In the genomic region with DNA sequence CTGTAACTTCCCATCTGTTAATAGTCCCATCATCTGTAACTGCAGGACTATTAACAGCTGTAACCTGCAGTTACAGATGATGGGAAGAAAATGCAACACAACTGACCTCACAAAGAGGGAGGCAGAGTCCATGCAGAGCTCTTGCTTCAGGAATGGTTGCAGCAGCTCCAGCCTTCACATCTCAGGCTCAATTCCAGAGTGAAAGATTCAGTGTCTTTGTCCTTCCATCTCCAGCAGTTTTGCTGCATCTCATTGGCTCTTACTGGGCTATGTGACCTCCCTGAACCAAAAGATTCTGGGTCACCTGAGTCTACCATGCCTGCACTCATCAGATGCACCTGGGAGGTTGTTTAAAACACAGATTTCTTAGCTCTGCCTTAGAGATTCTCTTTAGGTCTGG, we compare ENCODE assay signal across 4 cellular contexts.
"Had no signal": no experiment of that assay in that cellular context is flagged by ENCODE, and none has a peak within 500 bp of the region (broad histone marks: within the 10 kb centered on the region; RNA-seq: fewer than 3 reads in every experiment).

No MANE protein-coding gene starts in this region.

- H3K27ac Mint-ChIP-seq: GM23338, H9 had no signal

- H3K4me3 ChIP-seq: GM23338 had no signal

- DNase-seq: H9, HCEC 1CT, IMR-90 had no signal

- H3K4me3 Mint-ChIP-seq: GM23338, H9 had no signal
